In the genomic region with DNA sequence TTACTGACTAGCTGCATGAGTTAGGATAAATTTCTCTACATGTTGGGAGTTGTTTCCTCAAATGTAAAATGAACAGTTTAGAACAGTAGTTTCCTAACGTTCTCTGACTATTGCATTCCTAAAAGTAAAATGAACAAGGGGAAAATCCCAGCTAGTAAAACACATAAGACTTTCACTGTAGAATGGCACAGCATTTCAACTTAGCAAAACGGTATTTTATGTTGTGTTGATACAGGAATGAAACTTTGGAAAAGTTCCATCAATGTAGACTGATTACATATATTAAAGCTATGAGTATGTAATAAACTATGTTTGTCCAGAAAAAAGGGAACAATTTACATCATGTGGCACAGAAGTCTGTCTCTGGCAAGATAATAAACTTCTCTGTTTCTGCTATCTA, we compare ENCODE assay signal across 20 cellular contexts.
A peak's percentile ranks its signal among the peaks of the same experiment; 100 is the strongest.
DNase-seq lines count a peak whose midpoint lies in the region; ATAC-seq, FAIRE-seq and TF ChIP-seq lines count a peak whose summit lies in the region.
"Had no signal": no experiment of that assay in that cellular context is flagged by ENCODE, and none has a peak within 500 bp of the region (broad histone marks: within the 10 kb centered on the region; RNA-seq: fewer than 3 reads in every experiment).

No MANE protein-coding gene starts in this region.

- H3K27me3 ChIP-seq in left ventricle myocardium inferior (ENCODE audit: low read depth), result no peaks in the 10 kb centered on the region
- H3K27me3 ChIP-seq in brain microvascular endothelial cell (replicated peaks), result no peaks in the 10 kb centered on the region
- H3K27me3 ChIP-seq: BLaER1, esophagus muscularis mucosa, left lung, upper lobe of right lung had no signal

- no peak for TF ChIP-seq POLR2A in GM12891 (IDR thresholded peaks at IDR 0.05; ENCODE audit: low read depth, low read length)

- no peaks in the 10 kb centered on the region for H3K9me3 ChIP-seq in left ventricle myocardium inferior (replicated peaks)
- H3K9me3 ChIP-seq: BLaER1, esophagus muscularis mucosa, left lung, upper lobe of right lung had no signal

- TF ChIP-seq CTCF in left ventricle myocardium inferior (IDR thresholded peaks at IDR 0.05; ENCODE audit: borderline replicate concordance), result no peak
- no peak for TF ChIP-seq CTCF in brain microvascular endothelial cell (IDR thresholded peaks at IDR 0.05; ENCODE audit: low read depth, low read length, missing control alignments)

- no peaks in the 10 kb centered on the region for H3K36me3 ChIP-seq in left ventricle myocardium inferior
- H3K36me3 ChIP-seq in brain microvascular endothelial cell (replicated peaks), result no peaks in the 10 kb centered on the region
- H3K36me3 ChIP-seq: BLaER1, esophagus muscularis mucosa, left lung, upper lobe of right lung had no signal

- ATAC-seq in left ventricle myocardium superior, result no peak
- no peak for ATAC-seq in GM18498 (IDR thresholded peaks at IDR 0.05; ENCODE audit: unreplicated experiment)
- ATAC-seq: T-helper 17 cell, upper lobe of right lung had no signal

- H3K27ac ChIP-seq in left ventricle myocardium inferior (replicated peaks) (peak overlapping the region; percentile 76), brain microvascular endothelial cell (peak overlapping the region; percentile 84)
- H3K27ac ChIP-seq: BLaER1, esophagus muscularis mucosa, left lung, upper lobe of right lung had no signal

- in situ Hi-C loops in brain microvascular endothelial cell (cut with HindIII; ENCODE audit: low pct_ligation_motif_present, low sequenced_read_pairs), result no loop called here
- in situ Hi-C loops in ACHN (cut with HindIII; ENCODE audit: low pct_ligation_motif_present, low pct_unique_long_range_greater_than_20kb, low sequenced_read_pairs), result no loop called here

- no peak for FAIRE-seq in GM12891 (lab: Jason Lieb, UNC)
- FAIRE-seq: H54 had no signal

- intact Hi-C loops in left ventricle myocardium inferior (cut with micrococcal nuclease) (no loop called here), left ventricle myocardium superior (cut with micrococcal nuclease) (no loop called here)

- no peak overlapping the region for H3K4me3 ChIP-seq in left ventricle myocardium inferior
- H3K4me3 ChIP-seq in brain microvascular endothelial cell (ENCODE audit: low read depth, low read length), result no peak overlapping the region
- H3K4me3 ChIP-seq: BLaER1, esophagus muscularis mucosa, left lung, upper lobe of right lung had no signal

- DNase-seq in left ventricle myocardium inferior (no peak), left ventricle myocardium superior (no peak), brain microvascular endothelial cell (peak; percentile 3), iris pigment epithelial cell (ENCODE audit: low read depth) (peak; percentile 9), ACHN (no peak), germinal center (ENCODE audit: low spot score) (no peak), GM12891 (ENCODE audit: insufficient read length, low spot score) (no peak)
- DNase-seq: activated CD4-positive, alpha-beta memory T cell treated with anti-CD3 and anti-CD28 coated beads, Interleukin-2, amount 10 ng/mL, durations not matched to agents 7 days and 5 days; activated T-cell treated with anti-CD3 and anti-CD28 coated beads, Interleukin-2, amount 50 U/mL, for 1 hour; cerebellar nuclear complex; effector CD8-positive, alpha-beta T cell; left lung; NCI-H1105; NCI-H2029 treated with DMSO at 0.1 percent for 48 hours; T-helper 17 cell; upper lobe of right lung had no signal

- peaks cover 15% of the 10 kb centered on the region for H3K4me1 ChIP-seq in left ventricle myocardium inferior
- H3K4me1 ChIP-seq: BLaER1, left lung, upper lobe of right lung had no signal

TF ChIP-seq in GM12891, 5 proteins besides CTCF, POLR2A, EP300 and RAD21:
- TF ChIP-seq TAF1 (IDR thresholded peaks at IDR 0.05; ENCODE audit: low read depth, low read length) (no peak), PAX5 (IDR thresholded peaks at IDR 0.05; ENCODE audit: insufficient read depth, low read length, severe bottlenecking) (no peak), POU2F2 (IDR thresholded peaks at IDR 0.05; ENCODE audit: low read depth, low read length) (no peak), POLR2AphosphoS5 (IDR thresholded peaks at IDR 0.05; ENCODE audit: low read depth, low read length) (no peak), SPI1 (IDR thresholded peaks at IDR 0.05; ENCODE audit: low read depth, low read length) (no peak)
TF ChIP-seq in GM12891: peak in this region for 0.

Comparison
In these comparisons a context has a peak if more than half of its experiments do, and no peak if none do; other contexts are left out.
1. DNase-seq: peak in brain microvascular endothelial cell (single experiment) and iris pigment epithelial cell (single experiment); none in left ventricle myocardium inferior (single experiment), left ventricle myocardium superior (single experiment), ACHN (single experiment), germinal center (single experiment) and GM12891 (single experiment).